ENCODE assay signal across 8 cellular contexts in the genomic region with DNA sequence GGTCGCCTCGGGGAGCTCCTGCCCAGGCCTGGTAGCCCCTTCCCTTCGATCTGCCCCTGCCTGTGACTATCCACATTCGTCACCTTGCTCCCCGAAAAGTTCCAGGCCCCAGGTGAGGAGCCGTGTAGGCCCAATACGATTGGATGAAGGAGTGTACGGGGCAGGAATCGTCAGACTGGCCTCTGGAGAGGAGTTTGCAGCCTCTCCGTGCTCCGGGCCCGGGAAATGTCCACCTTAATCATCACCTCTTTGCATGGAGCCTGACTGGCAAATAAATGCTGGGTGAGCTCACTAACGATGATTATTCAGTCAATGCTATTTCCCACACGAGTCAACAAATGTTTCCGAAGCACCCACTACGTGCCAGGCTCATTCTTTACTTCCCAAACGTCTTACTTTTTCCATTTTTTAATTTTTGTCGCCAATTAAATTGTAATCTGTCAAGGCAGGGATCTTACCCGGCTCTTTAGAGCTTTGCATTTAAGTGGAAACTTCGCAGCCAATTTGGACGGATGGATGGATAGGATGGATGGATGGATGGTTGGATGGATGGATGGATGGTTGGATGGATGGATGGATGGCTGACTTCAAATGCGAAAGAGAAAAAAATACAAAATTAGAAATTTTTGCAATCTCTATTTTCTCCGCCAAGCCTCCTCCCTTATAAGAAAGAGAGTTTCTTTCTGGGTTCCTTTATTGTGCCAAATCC. TPM values are rescaled to one million over a fixed set of nuclear protein-coding genes. Genes with fewer than 3 reads are reported as not detected.
DNase-seq lines count a peak whose midpoint lies in the region; ATAC-seq, FAIRE-seq and TF ChIP-seq lines count a peak whose summit lies in the region.

No MANE protein-coding gene starts in this region.

- no peaks in the 10 kb centered on the region for H3K27me3 Mint-ChIP-seq in chondrocyte (ENCODE audit: low read depth)

- peak; percentile 38 for FAIRE-seq in H54 (lab: Jason Lieb, UNC)

- no peaks in the 10 kb centered on the region for H3K27me3 ChIP-seq in lower lobe of right lung (ENCODE audit: low read depth)
- H3K27me3 ChIP-seq in thyroid gland: no peaks in the 10 kb centered on the region

- H3K27ac Mint-ChIP-seq in chondrocyte (ENCODE audit: unreplicated experiment): peak overlapping the region; percentile 94

- ATAC-seq in lower lobe of right lung: peak; percentile 61 to 72

- no peaks in the 10 kb centered on the region for H3K36me3 ChIP-seq in lower lobe of right lung
- no peaks in the 10 kb centered on the region for H3K36me3 ChIP-seq in thyroid gland

- H3K27ac ChIP-seq in lower lobe of right lung (peak overlapping the region; percentile 94), thyroid gland (peak overlapping the region; percentile 88 to 95 (median 94))

- H3K4me1 Mint-ChIP-seq in chondrocyte (ENCODE audit: low read depth): peaks cover 16% of the 10 kb centered on the region

- TF ChIP-seq CTCF in GM12875 (IDR thresholded peaks at IDR 0.05; ENCODE audit: borderline replicate concordance, insufficient read depth, low read depth, low read length) (no peak), chondrocyte (IDR thresholded peaks at IDR 0.05) (no peak), lower lobe of right lung (IDR thresholded peaks at IDR 0.05) (no peak), thyroid gland (IDR thresholded peaks at IDR 0.05) (no peak)

- H3K4me1 ChIP-seq in lower lobe of right lung: peaks cover 9% of the 10 kb centered on the region
- H3K4me1 ChIP-seq in thyroid gland: peaks cover 6 to 8% of the 10 kb centered on the region in 2 donors

- intact Hi-C loops in lower lobe of right lung (cut with DNase I) (no loop called here), thyroid gland (cut with DNase I) (no loop called here)

- H3K4me3 ChIP-seq in GM12875 (ENCODE audit: low read depth, low read length) (peak overlapping the region; percentile 72), lower lobe of right lung (peak overlapping the region; percentile 84), thyroid gland (replicated peaks in 1 of 3) (peak overlapping the region; percentile 16 to 53 (median 41))

- WGBS in thyroid gland, 2 donors: 22 to 41% methylated on average over 16 to 23 of the region's 23 CpGs

- H3K9me3 ChIP-seq in lower lobe of right lung: no peaks in the 10 kb centered on the region
- no peaks in the 10 kb centered on the region for H3K9me3 ChIP-seq in thyroid gland

- TF ChIP-seq POLR2A in H54 (IDR thresholded peaks at IDR 0.05; ENCODE audit: low read depth, low read length): no peak
- TF ChIP-seq POLR2A in thyroid gland (IDR thresholded peaks at IDR 0.05): no peak

- DNase-seq in H54 (ENCODE audit: insufficient read length, low spot score): peak; percentile 65
- peak; percentile 83 for DNase-seq in NCI-H526 treated with DMSO at 0.1 percent for 48 hours (lab: John Stamatoyannopoulos, UW)
- DNase-seq in chondrocyte (ENCODE audit: low spot score): no peak
- DNase-seq in lower lobe of right lung: no peak
- no peak for DNase-seq in thyroid gland
- no peak for DNase-seq in mesenteric fat pad (ENCODE audit: low spot score)
- DNase-seq in DMS114 treated with DMSO at 0.1 percent for 48 hours (lab: John Stamatoyannopoulos, UW; ENCODE audit: unreplicated experiment): no peak

- H3K9me3 Mint-ChIP-seq in chondrocyte (ENCODE audit: low read depth): no peaks in the 10 kb centered on the region

- H3K4me3 Mint-ChIP-seq in chondrocyte (ENCODE audit: unreplicated experiment): peak overlapping the region; percentile 85

- no peaks in the 10 kb centered on the region for H3K36me3 Mint-ChIP-seq in chondrocyte (ENCODE audit: low read depth)

RNA-seq across cellular contexts. Expression of gene TGDS, which starts 45.8 kb away (rescaled TPM):
- 8.4 to 12.6 TPM (median 9.4 TPM) in 3 replicates for total RNA-seq in chondrocyte
- 10.5 TPM for total RNA-seq in lower lobe of right lung
- 10 to 100 TPM; 15.8 to 25.2 (median 20.4) TPM for total RNA-seq in thyroid gland
- 14.3 TPM for total RNA-seq in mesenteric fat pad

RNA-seq across cellular contexts. Expression of gene GPR180, which starts 51.5 kb away (rescaled TPM):
- total RNA-seq in chondrocyte: 11.2 to 14.1 TPM (median 11.7 TPM) in 3 replicates
- total RNA-seq in lower lobe of right lung: 5.5 TPM
- total RNA-seq in thyroid gland: 10 to 100 TPM; 10.4 to 13.3 (median 10.9) TPM
- 15.7 TPM for total RNA-seq in mesenteric fat pad

Comparison
In these comparisons a context has a peak if more than half of its experiments do, and no peak if none do; other contexts are left out.
1. DNase-seq: peak in H54 (single experiment) and NCI-H526 treated with DMSO at 0.1 percent for 48 hours (single experiment); none in chondrocyte (single experiment), lower lobe of right lung (single experiment), thyroid gland (0 of 2), mesenteric fat pad (single experiment) and DMS114 treated with DMSO at 0.1 percent for 48 hours (single experiment).
2. Peak in every context shown above with its lines, with median percentiles within 50 percentile points of each other: H3K4me3 ChIP-seq.